ENCODE assay signal across 15 cellular contexts in genomic region chr16:87896924-87897562, GRCh38. TPM values are rescaled to one million over a fixed set of nuclear protein-coding genes. Genes with fewer than 3 reads are reported as not detected.
A peak's percentile ranks its signal among the peaks of the same experiment; 100 is the strongest.
DNase-seq lines count a peak whose midpoint lies in the region; ATAC-seq and TF ChIP-seq lines count a peak whose summit lies in the region.
"Had no signal": no experiment of that assay in that cellular context is flagged by ENCODE, and none has a peak within 500 bp of the region (broad histone marks: within the 10 kb centered on the region; RNA-seq: fewer than 3 reads in every experiment).

No MANE protein-coding gene starts in this region.

- TF ChIP-seq POLR2A in transverse colon (IDR thresholded peaks at IDR 0.05) = no peak

- no peak for TF ChIP-seq EP300 in transverse colon (IDR thresholded peaks at IDR 0.05; ENCODE audit: low read depth)

- WGBS in transverse colon (ENCODE audit: low coverage in 1 of 2), 2 donors = 83% methylated on average over 1 to 17 of the region's 17 CpGs

- no peak for DNase-seq in stimulated activated naive CD8-positive, alpha-beta T cell treated with anti-CD3 and anti-CD28 coated beads, Interleukin-15, Interleukin-2, amounts not matched to agents 100 U/mL and 50 U/mL, for 24 hours
- peak; percentile 50 to 54 for DNase-seq in activated T-cell treated with anti-CD3 and anti-CD28 coated beads, Interleukin-2, amount 50 U/mL, for 48 hours
- DNase-seq in transverse colon = no peak
- DNase-seq in globus pallidus (ENCODE audit: low spot score) = no peak
- DNase-seq in SKM-1 treated with dmso at 0.1 percent for 144 hours (lab: John Stamatoyannopoulos, UW; ENCODE audit: unreplicated experiment) = no peak
- DNase-seq: gastrocnemius medialis, mammary epithelial cell, NCI-H69 had no signal

- H3K9me3 ChIP-seq in transverse colon = no peaks in the 10 kb centered on the region
- H3K9me3 ChIP-seq: gastrocnemius medialis, neutrophil, right atrium auricular region had no signal

- no peaks in the 10 kb centered on the region for H3K36me3 ChIP-seq in transverse colon
- H3K36me3 ChIP-seq: gastrocnemius medialis, neutrophil, right atrium auricular region had no signal

- peaks cover 61% of the 10 kb centered on the region for H3K4me1 Mint-ChIP-seq in stimulated activated naive CD8-positive, alpha-beta T cell treated with anti-CD3 and anti-CD28 coated beads, Interleukin-15, Interleukin-2, amounts not matched to agents 100 ng/mL and 50 ng/mL, for 24 hours (ENCODE audit: low read depth)

- no peaks in the 10 kb centered on the region for H3K27me3 Mint-ChIP-seq in stimulated activated naive CD8-positive, alpha-beta T cell treated with anti-CD3 and anti-CD28 coated beads, Interleukin-15, Interleukin-2, amounts not matched to agents 100 ng/mL and 50 ng/mL, for 24 hours

- H3K4me1 ChIP-seq in transverse colon = peaks cover 0 to 7% (median 0%) of the 10 kb centered on the region in 4 donors

- H3K27ac ChIP-seq in layer of hippocampus (ENCODE audit: low read depth, low read length) = peak overlapping the region; percentile 57
- H3K27ac ChIP-seq in transverse colon = peak overlapping the region in 1 of 4 donors; percentile 23
- H3K27ac ChIP-seq: gastrocnemius medialis, neutrophil, right atrium auricular region had no signal

- intact Hi-C loops in transverse colon (cut with DNase I; ENCODE audit: low total_unique reads) = no loop called here

- H3K4me3 Mint-ChIP-seq in stimulated activated naive CD8-positive, alpha-beta T cell treated with anti-CD3 and anti-CD28 coated beads, Interleukin-15, Interleukin-2, amounts not matched to agents 100 ng/mL and 50 ng/mL, for 24 hours = peak overlapping the region; percentile 80

- H3K27ac Mint-ChIP-seq in stimulated activated naive CD8-positive, alpha-beta T cell treated with anti-CD3 and anti-CD28 coated beads, Interleukin-15, Interleukin-2, amounts not matched to agents 100 ng/mL and 50 ng/mL, for 24 hours = peak overlapping the region; percentile 100

- H3K27me3 ChIP-seq in layer of hippocampus (ENCODE audit: control insufficient read depth, insufficient read depth, low read length) = no peaks in the 10 kb centered on the region
- H3K27me3 ChIP-seq in transverse colon = no peaks in the 10 kb centered on the region
- H3K27me3 ChIP-seq: gastrocnemius medialis, right atrium auricular region had no signal

- in situ Hi-C loops in transverse colon (cut with MboI; ENCODE audit: low pct_ligation_motif_present in 1 of 4, low pct_unique_long_range_greater_than_20kb in 1 of 4, low sequenced_read_pairs in 3 of 4) = no loop called here

- no peak for ATAC-seq in stimulated activated naive CD8-positive, alpha-beta T cell treated with anti-CD3 and anti-CD28 coated beads, Interleukin-15, Interleukin-2, amounts not matched to agents 100 U/mL and 50 U/mL, for 24 hours
- ATAC-seq in GM19395 (IDR thresholded peaks at IDR 0.05; ENCODE audit: unreplicated experiment) = no peak
- ATAC-seq: gastrocnemius medialis had no signal

- H3K9me3 Mint-ChIP-seq in stimulated activated naive CD8-positive, alpha-beta T cell treated with anti-CD3 and anti-CD28 coated beads, Interleukin-15, Interleukin-2, amounts not matched to agents 100 ng/mL and 50 ng/mL, for 24 hours = no peaks in the 10 kb centered on the region

- H3K4me3 ChIP-seq in transverse colon = no peak overlapping the region
- H3K4me3 ChIP-seq: gastrocnemius medialis, right atrium auricular region had no signal

- no peaks in the 10 kb centered on the region for H3K36me3 Mint-ChIP-seq in stimulated activated naive CD8-positive, alpha-beta T cell treated with anti-CD3 and anti-CD28 coated beads, Interleukin-15, Interleukin-2, amounts not matched to agents 100 ng/mL and 50 ng/mL, for 24 hours (ENCODE audit: low read depth)

- no peak for TF ChIP-seq CTCF in transverse colon (IDR thresholded peaks at IDR 0.05)

RNA-seq across cellular contexts. Expression of gene SLC7A5, which starts 27.7 kb away (rescaled TPM):
- total RNA-seq in transverse colon = 1 to 10 TPM; 2.7 to 7.0 (median 5.7) TPM

RNA-seq across cellular contexts. Expression of gene CA5A, which starts 39.3 kb away (rescaled TPM):
- total RNA-seq in transverse colon = not detected
- total RNA-seq: gastrocnemius medialis; H1; mammary epithelial cell; right atrium auricular region; T-helper 2 cell treated with Interferon-gamma antibody and Interleukin-4, amounts not matched to agents 100 ng/mL and 5 ng/mL, for 36 hours had no signal

RNA-seq across cellular contexts. Expression of gene BANP, which starts 54.2 kb away (rescaled TPM):
- total RNA-seq in transverse colon = 10 to 100 TPM; 15.3 to 25.1 (median 18.7) TPM

Comparison
In these comparisons a context has a peak if more than half of its experiments do, and no peak if none do; other contexts are left out.
1. DNase-seq: peak in activated T-cell treated with anti-CD3 and anti-CD28 coated beads, Interleukin-2, amount 50 U/mL, for 48 hours (2 of 2); none in stimulated activated naive CD8-positive, alpha-beta T cell treated with anti-CD3 and anti-CD28 coated beads, Interleukin-15, Interleukin-2, amounts not matched to agents 100 U/mL and 50 U/mL, for 24 hours (single experiment), transverse colon (single experiment), globus pallidus (single experiment) and SKM-1 treated with dmso at 0.1 percent for 144 hours (single experiment).